18 cellular contexts compared by ENCODE assay signal in the genomic region with DNA sequence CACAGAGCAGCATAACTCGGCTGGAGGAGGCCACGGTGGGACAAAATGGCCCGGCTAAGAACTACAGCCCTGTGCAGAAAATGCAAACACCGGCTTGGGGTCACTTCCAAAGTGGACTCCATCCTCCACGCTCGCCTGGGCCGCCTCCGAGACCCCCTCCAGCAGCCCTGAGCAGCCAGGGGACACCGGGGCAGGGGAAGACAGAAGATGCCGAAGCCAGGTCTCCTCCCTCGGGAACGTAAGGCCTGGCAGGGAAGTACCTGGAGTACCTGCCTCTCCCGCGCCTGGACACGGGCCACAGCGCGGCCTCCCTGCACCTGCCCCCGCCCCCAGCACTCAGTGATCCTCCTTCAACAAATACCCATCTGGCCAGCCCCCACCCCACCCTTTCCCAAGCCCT. TPM values are rescaled to one million over a fixed set of nuclear protein-coding genes. Genes with fewer than 3 reads are reported as not detected.
DNase-seq lines count a peak whose midpoint lies in the region; ATAC-seq, FAIRE-seq and TF ChIP-seq lines count a peak whose summit lies in the region.
"Had no signal": no experiment of that assay in that cellular context is flagged by ENCODE, and none has a peak within 500 bp of the region (broad histone marks: within the 10 kb centered on the region; RNA-seq: fewer than 3 reads in every experiment).

No MANE protein-coding gene starts in this region.

- no peak for FAIRE-seq in GM12891 (lab: Jason Lieb, UNC)
- FAIRE-seq: A549, H54, HTR-8/SVneo had no signal

- H3K9ac ChIP-seq in NT2/D1 (ENCODE audit: insufficient read length, low read depth) = peak overlapping the region; percentile 21
- H3K9ac ChIP-seq: GM23248 had no signal

- no peak for TF ChIP-seq CTCF in cardiac muscle cell (IDR thresholded peaks at IDR 0.05; ENCODE audit: low read depth, low read length)
- TF ChIP-seq CTCF in right atrium auricular region (IDR thresholded peaks at IDR 0.05) = no peak
- no peak for TF ChIP-seq CTCF in neural crest cell (conservative IDR thresholded peaks at IDR 0.05)

- in situ Hi-C loops in KBM-7 (cut with MboI; ENCODE audit: low pct_unique_long_range_greater_than_20kb, low sequenced_read_pairs) = no loop called here

- H3K9me3 ChIP-seq in cardiac muscle cell (ENCODE audit: low read depth) (no peaks in the 10 kb centered on the region), right atrium auricular region (no peaks in the 10 kb centered on the region), NT2/D1 (ENCODE audit: insufficient read depth, low read length) (no peaks in the 10 kb centered on the region)
- H3K9me3 ChIP-seq: A549 had no signal

- H3K4me1 ChIP-seq in cardiac muscle cell (ENCODE audit: low read depth) = no peaks in the 10 kb centered on the region
- H3K4me1 ChIP-seq in right atrium auricular region = peaks cover 0 to 11% of the 10 kb centered on the region in 2 donors
- peaks cover 33% of the 10 kb centered on the region for H3K4me1 ChIP-seq in NT2/D1 (ENCODE audit: insufficient read depth, insufficient read length)

- no peaks in the 10 kb centered on the region for H3K9me3 Mint-ChIP-seq in neural crest cell
- H3K9me3 Mint-ChIP-seq: CD14-positive monocyte; CD4-positive, alpha-beta memory T cell had no signal

- ATAC-seq in GM19397 (IDR thresholded peaks at IDR 0.05; ENCODE audit: unreplicated experiment) = no peak
- ATAC-seq: A549 had no signal

- TF ChIP-seq POLR2A in GM12891 (IDR thresholded peaks at IDR 0.05; ENCODE audit: low read depth, low read length) = no peak

- peak overlapping the region; percentile 81 for H3K4me3 Mint-ChIP-seq in neural crest cell
- H3K4me3 Mint-ChIP-seq: CD14-positive monocyte had no signal

- no peak overlapping the region for H3K27ac Mint-ChIP-seq in neural crest cell (ENCODE audit: unreplicated experiment)

- H3K27me3 Mint-ChIP-seq in neural crest cell (ENCODE audit: low read depth) = no peaks in the 10 kb centered on the region
- H3K27me3 Mint-ChIP-seq: CD4-positive, alpha-beta memory T cell had no signal

- peaks cover 14% of the 10 kb centered on the region for H3K4me1 Mint-ChIP-seq in neural crest cell

- H3K36me3 ChIP-seq in cardiac muscle cell (no peaks in the 10 kb centered on the region), right atrium auricular region (no peaks in the 10 kb centered on the region), NT2/D1 (ENCODE audit: insufficient read depth, insufficient read length, low read length) (peaks cover 75% of the 10 kb centered on the region)

- H3K4me3 ChIP-seq in cardiac muscle cell (no peak overlapping the region), right atrium auricular region (no peak overlapping the region), NT2/D1 (ENCODE audit: insufficient read length, low read depth) (no peak overlapping the region)
- H3K4me3 ChIP-seq: A549, GM23248 had no signal

- H3K27me3 ChIP-seq in cardiac muscle cell (no peaks in the 10 kb centered on the region), right atrium auricular region (no peaks in the 10 kb centered on the region), NT2/D1 (ENCODE audit: insufficient read depth, insufficient read length) (no peaks in the 10 kb centered on the region)

- H3K27ac ChIP-seq in cardiac muscle cell = peak overlapping the region; percentile 28
- H3K27ac ChIP-seq in right atrium auricular region = no peak overlapping the region
- H3K27ac ChIP-seq: 22Rv1, A549, GM23248 had no signal

- H3K36me3 Mint-ChIP-seq in neural crest cell (ENCODE audit: low read depth) = no peaks in the 10 kb centered on the region

- no peak for DNase-seq in cardiac muscle cell (ENCODE audit: low read depth in 1 of 2, low spot score in 1 of 2)
- no peak for DNase-seq in right atrium auricular region (ENCODE audit: low spot score)
- DNase-seq in NT2/D1 (ENCODE audit: low read depth, low spot score) = no peak
- DNase-seq in neural crest cell (ENCODE audit: low read depth, low spot score) = no peak
- no peak for DNase-seq in KBM-7
- DNase-seq in GM12891 (ENCODE audit: insufficient read length, low spot score) = no peak
- DNase-seq: AML-193; CD4-positive, alpha-beta memory T cell; DMS79 treated with DMSO at 0.1 percent for 48 hours; GF-D8; GM23248; IMR-90 had no signal

TF ChIP-seq in GM12891, 5 proteins besides CTCF, POLR2A, EP300 and RAD21:
- TF ChIP-seq TAF1 (IDR thresholded peaks at IDR 0.05; ENCODE audit: low read depth, low read length) = no peak
- TF ChIP-seq PAX5 (IDR thresholded peaks at IDR 0.05; ENCODE audit: insufficient read depth, low read length, severe bottlenecking) = no peak
- no peak for TF ChIP-seq SPI1 (IDR thresholded peaks at IDR 0.05; ENCODE audit: low read depth, low read length)
- no peak for TF ChIP-seq POLR2AphosphoS5 (IDR thresholded peaks at IDR 0.05; ENCODE audit: low read depth, low read length)
- TF ChIP-seq POU2F2 (IDR thresholded peaks at IDR 0.05; ENCODE audit: low read depth, low read length) = no peak

RNA-seq across cellular contexts. Expression of a gene that starts 5.0 kb away (rescaled TPM):
- total RNA-seq in cardiac muscle cell (78.6 and 127 TPM in 2 replicates), right atrium auricular region (10 to 100 TPM in 1 of 2 donors, 1 to 10 TPM in 1; 9.9 to 16.2 TPM), neural crest cell (201 and 206 TPM in 2 replicates)
- 42.5 and 66.9 TPM in 2 replicates for polyA plus RNA-seq in cardiac muscle cell
- polyA plus RNA-seq in GM12891 (2012; ENCODE audit: low read depth, missing spikeins) = 43.5 TPM

RNA-seq across cellular contexts. Expression of a gene that starts 24.2 kb away (rescaled TPM):
- total RNA-seq in cardiac muscle cell = 44.8 and 75.2 TPM in 2 replicates
- polyA plus RNA-seq in cardiac muscle cell = 30.5 and 66.4 TPM in 2 replicates
- 100 to 1,000 TPM; 205 to 218 TPM for total RNA-seq in right atrium auricular region
- 3.3 and 4.1 TPM in 2 replicates for total RNA-seq in neural crest cell
- polyA plus RNA-seq in GM12891 (2012; ENCODE audit: low read depth, missing spikeins) = 138 TPM

RNA-seq across cellular contexts. Expression of a gene that starts 24.4 kb away (rescaled TPM):
- total RNA-seq in cardiac muscle cell = 76.7 and 93.0 TPM in 2 replicates
- 287 and 292 TPM in 2 replicates for polyA plus RNA-seq in cardiac muscle cell
- total RNA-seq in right atrium auricular region = 10 to 100 TPM; 37.1 to 37.2 TPM
- total RNA-seq in neural crest cell = 145 and 155 TPM in 2 replicates
- 60.4 TPM for polyA plus RNA-seq in GM12891 (2012; ENCODE audit: low read depth, missing spikeins)
